ENCODE assay signal across 1 cellular context in genomic region chr4:98518555-98519267, GRCh38.
A peak's percentile ranks its signal among the peaks of the same experiment; 100 is the strongest.
TF ChIP-seq lines count a peak whose summit lies in the region.

No MANE protein-coding gene starts in this region.

TF ChIP-seq in GM12878, 131 proteins besides CTCF, POLR2A, EP300 and RAD21 (continued from another document):
- TF ChIP-seq MYB (IDR thresholded peaks at IDR 0.05; ENCODE audit: borderline replicate concordance, low read depth, low read length) (no peak), TAF1 (IDR thresholded peaks at IDR 0.05; ENCODE audit: borderline replicate concordance, low read depth, low read length) (no peak), POU2F2 (IDR thresholded peaks at IDR 0.05; ENCODE audit: borderline replicate concordance, low read depth, low read length) (peak; percentile 90; the same call in 2 of the 3 replicates), NRF1 (conservative IDR thresholded peaks at IDR 0.05; ENCODE audit: low read depth, low read length) (no peak), CBFB (IDR thresholded peaks at IDR 0.05; ENCODE audit: low read depth) (no peak), EZH2 (IDR thresholded peaks at IDR 0.05; ENCODE audit: borderline replicate concordance, control insufficient read depth, low read depth, low read length) (no peak), NBN (IDR thresholded peaks at IDR 0.05) (no peak), JUNB (IDR thresholded peaks at IDR 0.05) (peak; percentile 53; the same call in 1 of the 2 replicates), RUNX3 (IDR thresholded peaks at IDR 0.05; ENCODE audit: low read length) (peak; percentile 10), IKZF1 (conservative IDR thresholded peaks at IDR 0.05) (peak; percentile 43; the same call in 1 of the 2 replicates), SREBF2 (IDR thresholded peaks at IDR 0.05; ENCODE audit: low read length) (no peak), RB1 (IDR thresholded peaks at IDR 0.05; ENCODE audit: borderline replicate concordance) (no peak), MEF2B (IDR thresholded peaks at IDR 0.05; ENCODE audit: partially characterized antibody, poor library complexity, severe bottlenecking) (no peak), CHD4 (IDR thresholded peaks at IDR 0.05) (no peak), NR2F1 (conservative IDR thresholded peaks at IDR 0.05) (0 out of 2 replicates have a peak, but pooled peaks have one; percentile 21), SRF (IDR thresholded peaks at IDR 0.05; ENCODE audit: low read depth in 2 of 2, low read length in 2 of 2) (no peak), IKZF2 (IDR thresholded peaks at IDR 0.05) (no peak), BCL11A (IDR thresholded peaks at IDR 0.05; ENCODE audit: low read depth, low read length) (no peak), BHLHE40 (IDR thresholded peaks at IDR 0.05; ENCODE audit: borderline replicate concordance in 1 of 2, low read depth in 2 of 2, low read length in 1 of 2) (peak in 1 of 2 experiments; percentile 17; a peak in 1 of 4 replicates), RFX5 (IDR thresholded peaks at IDR 0.05; ENCODE audit: low read depth, low read length) (no peak), CREM (IDR thresholded peaks at IDR 0.05; ENCODE audit: low read depth) (0 out of 2 replicates have a peak, but pooled peaks have one; percentile 14), ZNF274 (IDR thresholded peaks at IDR 0.05; ENCODE audit: insufficient read depth, insufficient read length) (no peak), ATF7 (IDR thresholded peaks at IDR 0.05; ENCODE audit: low read depth) (0 out of 2 replicates have a peak, but pooled peaks have one; percentile 37), SMAD5 (IDR thresholded peaks at IDR 0.05; ENCODE audit: low read depth) (no peak), MXI1 (IDR thresholded peaks at IDR 0.05; ENCODE audit: low read depth, low read length) (no peak), HDGF (IDR thresholded peaks at IDR 0.05) (no peak), FOXK2 (IDR thresholded peaks at IDR 0.05) (no peak), ZBTB33 (IDR thresholded peaks at IDR 0.05) (no peak), CREB1 (IDR thresholded peaks at IDR 0.05; ENCODE audit: low read depth) (0 out of 2 replicates have a peak, but pooled peaks have one; percentile 9), MTA3 (IDR thresholded peaks at IDR 0.05; ENCODE audit: borderline replicate concordance, low read length) (no peak), KLF5 (IDR thresholded peaks at IDR 0.05; ENCODE audit: partially characterized antibody) (no peak), ETV6 (conservative IDR thresholded peaks at IDR 0.05 in 1 of 2, IDR thresholded peaks at IDR 0.05 in 1 of 2; ENCODE audit: borderline replicate concordance in 1 of 2, low read depth in 1 of 2) (peak in 1 of 2 experiments; percentile 29; a peak in 2 of 4 replicates), PAX8 (IDR thresholded peaks at IDR 0.05) (no peak), MAX (IDR thresholded peaks at IDR 0.05; ENCODE audit: low read depth, low read length) (no peak), HDAC2 (IDR thresholded peaks at IDR 0.05) (no peak), NFIC (IDR thresholded peaks at IDR 0.05; ENCODE audit: low read depth, low read length) (0 out of 2 replicates have a peak, but pooled peaks have one; percentile 8), MYC (IDR thresholded peaks at IDR 0.05; ENCODE audit: insufficient read depth, insufficient read length, insufficient replicate concordance, low read length, severe bottlenecking) (no peak), HCFC1 (IDR thresholded peaks at IDR 0.05; ENCODE audit: low read length) (no peak)
